In the genomic region with DNA sequence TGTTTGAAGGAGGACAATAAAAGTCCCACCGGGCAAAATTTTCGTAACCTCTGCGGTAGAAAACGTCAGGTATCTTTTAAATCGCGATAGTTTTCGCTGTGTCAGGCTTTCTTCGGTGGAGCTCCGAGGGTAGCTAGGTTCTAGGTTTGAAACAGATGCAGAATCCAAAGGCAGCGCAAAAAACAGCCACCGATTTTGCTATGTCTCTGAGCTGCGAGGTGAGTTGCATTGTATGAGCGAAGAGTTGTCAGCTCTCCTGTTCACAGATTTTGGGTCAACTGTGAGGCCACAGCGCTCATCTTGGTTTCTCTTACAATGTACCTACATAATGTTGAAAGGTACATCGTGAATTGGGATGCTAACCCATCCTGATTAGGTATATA, we compare ENCODE assay signal across 2 cellular contexts.
TF ChIP-seq lines count a peak whose summit lies in the region.

No MANE protein-coding gene starts in this region.

TF ChIP-seq in HCT116, 20 proteins besides CTCF, POLR2A, EP300 and RAD21 (continued from another document):
- TF ChIP-seq TCF7L2 (IDR thresholded peaks at IDR 0.05; ENCODE audit: borderline replicate concordance, extremely low read depth, insufficient read depth, insufficient read length), result no peak

TF ChIP-seq in WTC11, 78 proteins besides CTCF, POLR2A, EP300 and RAD21 (continued from another document):
- TF ChIP-seq, protein P1, sequence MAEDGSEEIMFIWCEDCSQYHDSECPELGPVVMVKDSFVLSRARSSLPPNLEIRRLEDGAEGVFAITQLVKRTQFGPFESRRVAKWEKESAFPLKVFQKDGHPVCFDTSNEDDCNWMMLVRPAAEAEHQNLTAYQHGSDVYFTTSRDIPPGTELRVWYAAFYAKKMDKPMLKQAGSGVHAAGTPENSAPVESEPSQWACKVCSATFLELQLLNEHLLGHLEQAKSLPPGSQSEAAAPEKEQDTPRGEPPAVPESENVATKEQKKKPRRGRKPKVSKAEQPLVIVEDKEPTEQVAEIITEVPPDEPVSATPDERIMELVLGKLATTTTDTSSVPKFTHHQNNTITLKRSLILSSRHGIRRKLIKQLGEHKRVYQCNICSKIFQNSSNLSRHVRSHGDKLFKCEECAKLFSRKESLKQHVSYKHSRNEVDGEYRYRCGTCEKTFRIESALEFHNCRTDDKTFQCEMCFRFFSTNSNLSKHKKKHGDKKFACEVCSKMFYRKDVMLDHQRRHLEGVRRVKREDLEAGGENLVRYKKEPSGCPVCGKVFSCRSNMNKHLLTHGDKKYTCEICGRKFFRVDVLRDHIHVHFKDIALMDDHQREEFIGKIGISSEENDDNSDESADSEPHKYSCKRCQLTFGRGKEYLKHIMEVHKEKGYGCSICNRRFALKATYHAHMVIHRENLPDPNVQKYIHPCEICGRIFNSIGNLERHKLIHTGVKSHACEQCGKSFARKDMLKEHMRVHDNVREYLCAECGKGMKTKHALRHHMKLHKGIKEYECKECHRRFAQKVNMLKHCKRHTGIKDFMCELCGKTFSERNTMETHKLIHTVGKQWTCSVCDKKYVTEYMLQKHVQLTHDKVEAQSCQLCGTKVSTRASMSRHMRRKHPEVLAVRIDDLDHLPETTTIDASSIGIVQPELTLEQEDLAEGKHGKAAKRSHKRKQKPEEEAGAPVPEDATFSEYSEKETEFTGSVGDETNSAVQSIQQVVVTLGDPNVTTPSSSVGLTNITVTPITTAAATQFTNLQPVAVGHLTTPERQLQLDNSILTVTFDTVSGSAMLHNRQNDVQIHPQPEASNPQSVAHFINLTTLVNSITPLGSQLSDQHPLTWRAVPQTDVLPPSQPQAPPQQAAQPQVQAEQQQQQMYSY (CRISPR knock-in tag; IDR thresholded peaks at IDR 0.05), result no peak
- TF ChIP-seq JAZF1 (CRISPR knock-in tag; IDR thresholded peaks at IDR 0.05) (no peak), FOXP1 (CRISPR knock-in tag; IDR thresholded peaks at IDR 0.05; ENCODE audit: borderline replicate concordance) (no peak)
- TF ChIP-seq, protein P2, sequence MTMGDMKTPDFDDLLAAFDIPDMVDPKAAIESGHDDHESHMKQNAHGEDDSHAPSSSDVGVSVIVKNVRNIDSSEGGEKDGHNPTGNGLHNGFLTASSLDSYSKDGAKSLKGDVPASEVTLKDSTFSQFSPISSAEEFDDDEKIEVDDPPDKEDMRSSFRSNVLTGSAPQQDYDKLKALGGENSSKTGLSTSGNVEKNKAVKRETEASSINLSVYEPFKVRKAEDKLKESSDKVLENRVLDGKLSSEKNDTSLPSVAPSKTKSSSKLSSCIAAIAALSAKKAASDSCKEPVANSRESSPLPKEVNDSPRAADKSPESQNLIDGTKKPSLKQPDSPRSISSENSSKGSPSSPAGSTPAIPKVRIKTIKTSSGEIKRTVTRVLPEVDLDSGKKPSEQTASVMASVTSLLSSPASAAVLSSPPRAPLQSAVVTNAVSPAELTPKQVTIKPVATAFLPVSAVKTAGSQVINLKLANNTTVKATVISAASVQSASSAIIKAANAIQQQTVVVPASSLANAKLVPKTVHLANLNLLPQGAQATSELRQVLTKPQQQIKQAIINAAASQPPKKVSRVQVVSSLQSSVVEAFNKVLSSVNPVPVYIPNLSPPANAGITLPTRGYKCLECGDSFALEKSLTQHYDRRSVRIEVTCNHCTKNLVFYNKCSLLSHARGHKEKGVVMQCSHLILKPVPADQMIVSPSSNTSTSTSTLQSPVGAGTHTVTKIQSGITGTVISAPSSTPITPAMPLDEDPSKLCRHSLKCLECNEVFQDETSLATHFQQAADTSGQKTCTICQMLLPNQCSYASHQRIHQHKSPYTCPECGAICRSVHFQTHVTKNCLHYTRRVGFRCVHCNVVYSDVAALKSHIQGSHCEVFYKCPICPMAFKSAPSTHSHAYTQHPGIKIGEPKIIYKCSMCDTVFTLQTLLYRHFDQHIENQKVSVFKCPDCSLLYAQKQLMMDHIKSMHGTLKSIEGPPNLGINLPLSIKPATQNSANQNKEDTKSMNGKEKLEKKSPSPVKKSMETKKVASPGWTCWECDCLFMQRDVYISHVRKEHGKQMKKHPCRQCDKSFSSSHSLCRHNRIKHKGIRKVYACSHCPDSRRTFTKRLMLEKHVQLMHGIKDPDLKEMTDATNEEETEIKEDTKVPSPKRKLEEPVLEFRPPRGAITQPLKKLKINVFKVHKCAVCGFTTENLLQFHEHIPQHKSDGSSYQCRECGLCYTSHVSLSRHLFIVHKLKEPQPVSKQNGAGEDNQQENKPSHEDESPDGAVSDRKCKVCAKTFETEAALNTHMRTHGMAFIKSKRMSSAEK (CRISPR knock-in tag; IDR thresholded peaks at IDR 0.05; ENCODE audit: borderline replicate concordance), result no peak
